Comparison of ENCODE assay signal across 12 cellular contexts in the genomic region with DNA sequence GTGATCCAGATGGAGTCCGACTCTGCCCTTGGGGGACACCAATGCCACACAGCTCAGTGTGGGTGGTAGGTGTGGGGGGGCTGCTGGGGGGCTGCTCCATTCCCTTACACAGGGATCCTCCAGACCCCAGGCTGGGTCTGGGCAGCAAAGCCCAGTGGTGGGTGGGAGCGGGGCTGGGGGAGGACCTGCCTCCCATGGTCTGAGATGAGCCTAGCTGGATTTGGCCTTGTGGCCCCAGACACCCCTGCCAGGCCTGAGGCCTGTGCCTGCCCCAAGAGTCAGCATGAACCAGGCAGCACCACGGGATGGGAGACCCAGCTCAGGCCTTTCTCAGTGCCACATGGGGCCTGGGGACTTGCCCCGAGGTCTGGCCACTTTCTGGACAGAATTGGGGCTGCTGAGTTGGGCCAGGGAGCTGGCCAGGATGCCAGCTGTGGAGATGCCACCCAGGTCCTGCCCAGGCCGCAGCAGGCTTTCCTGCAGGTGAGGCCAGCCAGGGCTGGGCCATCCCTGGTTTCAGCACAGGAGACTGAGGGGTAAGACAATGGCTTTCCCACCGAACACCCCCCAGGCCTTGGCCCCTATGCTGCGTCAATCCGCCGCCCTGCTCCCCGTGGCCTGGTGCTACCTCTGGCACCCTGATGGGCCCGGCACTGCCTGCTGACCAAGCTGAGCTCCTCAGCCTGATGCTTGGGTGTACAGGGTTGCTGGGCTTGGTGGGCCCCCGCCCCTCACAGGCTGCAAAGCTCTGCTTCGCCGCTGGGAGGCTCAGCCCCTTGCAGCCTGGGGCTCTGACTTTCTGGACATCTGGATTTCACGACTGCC. TPM values are rescaled to one million over a fixed set of nuclear protein-coding genes. Genes with fewer than 3 reads are reported as not detected.
DNase-seq lines count a peak whose midpoint lies in the region; ATAC-seq and TF ChIP-seq lines count a peak whose summit lies in the region.
"Had no signal": no experiment of that assay in that cellular context is flagged by ENCODE, and none has a peak within 500 bp of the region (broad histone marks: within the 10 kb centered on the region; RNA-seq: fewer than 3 reads in every experiment).

No MANE protein-coding gene starts in this region.

- H3K14ac ChIP-seq in neuronal stem cell (ENCODE audit: low read length): peak overlapping the region; percentile 71

- peak overlapping the region; percentile 66 for H2BK5ac ChIP-seq in neuronal stem cell (ENCODE audit: low read length)

- TF ChIP-seq CTCF in Peyer's patch (IDR thresholded peaks at IDR 0.05) (no peak), fibroblast of villous mesenchyme (IDR thresholded peaks at IDR 0.05; ENCODE audit: insufficient read depth, low read depth, low read length) (peak; percentile 39)

- no peak overlapping the region for H3K27ac ChIP-seq in Peyer's patch
- no peak overlapping the region for H3K27ac ChIP-seq in neuronal stem cell (replicated peaks; ENCODE audit: low read length)

- H3K36me3 ChIP-seq in Peyer's patch (peaks cover 0 to 12% (median 0%) of the 10 kb centered on the region in 3 donors), neuronal stem cell (replicated peaks in 1 of 2; ENCODE audit: control insufficient read depth in 2 of 2, insufficient read depth in 2 of 2, low read length in 2 of 2) (peaks cover 0 to 2% of the 10 kb centered on the region in 2 donors)
- H3K36me3 ChIP-seq: MG63 had no signal

- TF ChIP-seq POLR2A in Peyer's patch (IDR thresholded peaks at IDR 0.05): no peak

- H3K9ac ChIP-seq in neuronal stem cell (ENCODE audit: low read depth, low read length, poor library complexity): peak overlapping the region; percentile 70

- H4K91ac ChIP-seq in neuronal stem cell (ENCODE audit: low read depth, low read length, poor library complexity): no peak overlapping the region

- ATAC-seq in HG03045 (IDR thresholded peaks at IDR 0.05; ENCODE audit: unreplicated experiment): no peak
- ATAC-seq in activated CD4-positive, CD25-positive, alpha-beta regulatory T cell treated with anti-CD3 and anti-CD28 coated beads, Interleukin-2, amount 50 U/mL, for 24 hours: no peak
- no peak for ATAC-seq in GM18498 (IDR thresholded peaks at IDR 0.05; ENCODE audit: unreplicated experiment)
- ATAC-seq: natural killer cell treated with Interleukin-12 subunit alpha and Interleukin-12 subunit beta and Interleukin-15 and Interleukin-18, amount 100 ng/mL, for 72 hours had no signal

- H3K23ac ChIP-seq in neuronal stem cell (ENCODE audit: low read depth, low read length, poor library complexity): peak overlapping the region; percentile 65

- peaks cover 8% of the 10 kb centered on the region for H3K79me1 ChIP-seq in neuronal stem cell (ENCODE audit: low read depth, low read length)

- no CpG with 5 or more reads among the region's 15 CpGs for WGBS in neuronal stem cell (ENCODE audit: extremely low coverage in 2 of 2, insufficient read length in 2 of 2, insufficient replicate concordance in 1 of 2), 2 donors

- peaks cover 0 to 56% (median 2%) of the 10 kb centered on the region in 4 donors for H3K4me1 ChIP-seq in Peyer's patch
- peaks cover 7 to 14% of the 10 kb centered on the region in 2 donors for H3K4me1 ChIP-seq in neuronal stem cell (ENCODE audit: control insufficient read depth in 2 of 2, insufficient read depth in 1 of 2, low read depth in 1 of 2, low read length in 2 of 2)

- H3K27me3 ChIP-seq in Peyer's patch: no peaks in the 10 kb centered on the region
- H3K27me3 ChIP-seq in neuronal stem cell (ENCODE audit: control insufficient read depth in 3 of 3, insufficient read depth in 3 of 3, low read depth in 1 of 3, low read length in 3 of 3): no peaks in the 10 kb centered on the region
- H3K27me3 ChIP-seq: MG63 had no signal

- H2BK15ac ChIP-seq in neuronal stem cell (ENCODE audit: low read length): peak overlapping the region; percentile 58

- no peak overlapping the region for H3K4me2 ChIP-seq in neuronal stem cell (ENCODE audit: insufficient read depth, low read length, poor library complexity, severe bottlenecking)

- H3K4me3 ChIP-seq in Peyer's patch (no peak overlapping the region), fibroblast of villous mesenchyme (ENCODE audit: low read depth, low read length) (no peak overlapping the region), neuronal stem cell (ENCODE audit: low read length in 2 of 2) (no peak overlapping the region)
- H3K4me3 ChIP-seq: MG63 had no signal

- no peak overlapping the region for H2AFZ ChIP-seq in neuronal stem cell (ENCODE audit: low read length)

- peak overlapping the region; percentile 22 for H2BK12ac ChIP-seq in neuronal stem cell (ENCODE audit: low read length)

- peak overlapping the region; percentile 84 for H2AK5ac ChIP-seq in neuronal stem cell (ENCODE audit: low read depth, low read length)

- H4K8ac ChIP-seq in neuronal stem cell (ENCODE audit: low read depth, low read length): no peak overlapping the region

- H2BK120ac ChIP-seq in neuronal stem cell (ENCODE audit: low read depth, low read length): no peak overlapping the region

- peak overlapping the region; percentile 83 for H3K18ac ChIP-seq in neuronal stem cell (ENCODE audit: low read length)

- H3K9me3 ChIP-seq in Peyer's patch (no peaks in the 10 kb centered on the region), neuronal stem cell (replicated peaks in 1 of 2; ENCODE audit: control insufficient read depth in 2 of 2, insufficient read depth in 1 of 2, low read depth in 1 of 2, low read length in 2 of 2) (no peaks in the 10 kb centered on the region)
- H3K9me3 ChIP-seq: MG63 had no signal

- peak; percentile 22 for DNase-seq in D341Med (ENCODE audit: low spot score)
- DNase-seq in Peyer's patch: peak in 2 of 3 donors; percentile 40 to 43
- no peak for DNase-seq in fibroblast of villous mesenchyme (ENCODE audit: low read depth)
- no peak for DNase-seq in neuronal stem cell (ENCODE audit: low spot score)
- no peak for DNase-seq in superior temporal gyrus (ENCODE audit: extremely low spot score)
- DNase-seq: activated CD4-positive, CD25-positive, alpha-beta regulatory T cell treated with anti-CD3 and anti-CD28 coated beads, Interleukin-2, amount 50 U/mL, for 72 hours; MG63; SHP77 treated with DMSO at 0.1 percent for 48 hours had no signal

- no peak overlapping the region for H3K4ac ChIP-seq in neuronal stem cell (ENCODE audit: low read length)

RNA-seq across cellular contexts. Expression of gene CEBPG, which starts 24.2 kb away (rescaled TPM):
- 10 to 100 TPM; 33.0 to 75.5 (median 50.5) TPM for total RNA-seq in Peyer's patch
- total RNA-seq in fibroblast of villous mesenchyme: 22.0 and 23.2 TPM in 2 replicates
- 23.4 TPM for polyA plus RNA-seq in neuronal stem cell (2013, experiment 1 of 2)
- polyA plus RNA-seq in neuronal stem cell (2013, experiment 2 of 2): 23.1 TPM

Comparison
In these comparisons a context has a peak if more than half of its experiments do, and no peak if none do; other contexts are left out.
1. DNase-seq: peak in D341Med (single experiment) and Peyer's patch (2 of 3); none in fibroblast of villous mesenchyme (single experiment), neuronal stem cell (single experiment) and superior temporal gyrus (single experiment).